In genomic region chr5:133821311-133821741, GRCh38 we compare ENCODE assay signal across 13 cellular contexts.
DNase-seq lines count a peak whose midpoint lies in the region; ATAC-seq and TF ChIP-seq lines count a peak whose summit lies in the region.
"Had no signal": no experiment of that assay in that cellular context is flagged by ENCODE, and none has a peak within 500 bp of the region (broad histone marks: within the 10 kb centered on the region; RNA-seq: fewer than 3 reads in every experiment).

No MANE protein-coding gene starts in this region.

- no peaks in the 10 kb centered on the region for H3K79me2 ChIP-seq in OCI-LY3 (ENCODE audit: low read length)

- 0 out of 2 replicates have a peak overlapping the region, but pooled peaks have one; percentile 6 for H3K4me2 ChIP-seq in OCI-LY3 (ENCODE audit: low read length)

- H3K9me3 ChIP-seq in OCI-LY3 (ENCODE audit: insufficient read depth, low read length) (no peaks in the 10 kb centered on the region), gastrocnemius medialis (no peaks in the 10 kb centered on the region)

- no peak overlapping the region for H3K9ac ChIP-seq in OCI-LY3 (ENCODE audit: low read length)

- no peaks in the 10 kb centered on the region for H3K4me1 ChIP-seq in OCI-LY3 (ENCODE audit: low read length)
- H3K4me1 ChIP-seq in gastrocnemius medialis = peaks cover 39 to 49% of the 10 kb centered on the region in 2 donors

- intact Hi-C loops in gastrocnemius medialis (cut with DNase I; ENCODE audit: low total_unique reads) = loop anchor here (2.0 to 5.0 kb wide), 4 partner anchors 41 to 171 kb away; no protein-coding TSS in a partner anchor

- H4K20me1 ChIP-seq in OCI-LY3 (ENCODE audit: insufficient read depth, low read length) = no peaks in the 10 kb centered on the region

- H3K4me3 ChIP-seq in OCI-LY3 (ENCODE audit: low read length) = no peak overlapping the region
- no peak overlapping the region for H3K4me3 ChIP-seq in gastrocnemius medialis

- H3K36me3 ChIP-seq in OCI-LY3 (replicated peaks; ENCODE audit: low read depth, low read length) (no peaks in the 10 kb centered on the region), gastrocnemius medialis (no peaks in the 10 kb centered on the region)
- H3K36me3 ChIP-seq: brain microvascular endothelial cell had no signal

- no peak for TF ChIP-seq CTCF in GM13976 (IDR thresholded peaks at IDR 0.05; ENCODE audit: borderline replicate concordance, control extremely low read depth, extremely low read depth, insufficient read depth, missing control alignments)
- no peak for TF ChIP-seq CTCF in OCI-LY3 (IDR thresholded peaks at IDR 0.05; ENCODE audit: low read depth, low read length)
- no peak for TF ChIP-seq CTCF in gastrocnemius medialis (IDR thresholded peaks at IDR 0.05 in 4 of 5, conservative IDR thresholded peaks at IDR 0.05 in 1 of 5)

- H3K27ac ChIP-seq in OCI-LY3 (ENCODE audit: low read length) (no peak overlapping the region), gastrocnemius medialis (peak overlapping the region; percentile 81 to 86 (median 83))
- H3K27ac ChIP-seq: brain microvascular endothelial cell had no signal

- in situ Hi-C loops in GM13976 (cut with MboI; ENCODE audit: low sequenced_read_pairs, unreplicated experiment) = no loop called here
- in situ Hi-C loops in gastrocnemius medialis (cut with MboI; ENCODE audit: low sequenced_read_pairs in 4 of 4) = no loop called here

- TF ChIP-seq POLR2A in gastrocnemius medialis (IDR thresholded peaks at IDR 0.05) = no peak

- H2AFZ ChIP-seq in OCI-LY3 (ENCODE audit: low read depth, low read length) = no peak overlapping the region

- H3K27me3 ChIP-seq in OCI-LY3 (ENCODE audit: low read depth, low read length) = peaks cover 12% of the 10 kb centered on the region
- H3K27me3 ChIP-seq in gastrocnemius medialis = no peaks in the 10 kb centered on the region
- H3K27me3 ChIP-seq: brain microvascular endothelial cell had no signal

- peak; percentile 67 for DNase-seq in GM13976 (ENCODE audit: low spot score)
- peak; percentile 59 for DNase-seq in kidney tubule cell (ENCODE audit: low spot score)
- DNase-seq in gastrocnemius medialis = no peak
- no peak for DNase-seq in activated gamma-delta T cell (lab: John Stamatoyannopoulos, UW)
- no peak for DNase-seq in T-helper 1 cell
- DNase-seq: activated naive CD4-positive, alpha-beta T cell treated with anti-CD3 and anti-CD28 coated beads, Interleukin-2, amount 50 U/mL, for 16 hours; brain microvascular endothelial cell; mesenchymal stem cell; NCI-H187; NCI-H526 treated with DMSO at 0.1 percent for 48 hours; occipital lobe had no signal

- ATAC-seq in gastrocnemius medialis (no peak), SK-N-SH treated with all-trans-retinoic acid at 6 μM for 48 hours (no peak)

TF ChIP-seq in SK-N-SH treated with all-trans-retinoic acid at 6 μM for 48 hours, 23 proteins besides CTCF, POLR2A, EP300 and RAD21:
- TF ChIP-seq ZFP3 (CRISPR knock-in tag; IDR thresholded peaks at IDR 0.05) (no peak), OSR1 (CRISPR knock-in tag; IDR thresholded peaks at IDR 0.05) (no peak), TCF4 (CRISPR knock-in tag; IDR thresholded peaks at IDR 0.05; ENCODE audit: borderline replicate concordance) (no peak), ESRRG (CRISPR knock-in tag; IDR thresholded peaks at IDR 0.05) (no peak), CSDC2 (CRISPR knock-in tag; IDR thresholded peaks at IDR 0.05) (no peak), TSHZ2 (CRISPR knock-in tag; IDR thresholded peaks at IDR 0.05) (no peak), ZNF8 (CRISPR knock-in tag; IDR thresholded peaks at IDR 0.05) (no peak), SNAI2 (CRISPR knock-in tag; IDR thresholded peaks at IDR 0.05) (no peak)

Comparison
In these comparisons a context has a peak if more than half of its experiments do, and no peak if none do; other contexts are left out.
1. DNase-seq: peak in GM13976 (single experiment) and kidney tubule cell (single experiment); none in gastrocnemius medialis (0 of 2), activated gamma-delta T cell (single experiment) and T-helper 1 cell (0 of 5).